15 cellular contexts compared by ENCODE assay signal in the genomic region with DNA sequence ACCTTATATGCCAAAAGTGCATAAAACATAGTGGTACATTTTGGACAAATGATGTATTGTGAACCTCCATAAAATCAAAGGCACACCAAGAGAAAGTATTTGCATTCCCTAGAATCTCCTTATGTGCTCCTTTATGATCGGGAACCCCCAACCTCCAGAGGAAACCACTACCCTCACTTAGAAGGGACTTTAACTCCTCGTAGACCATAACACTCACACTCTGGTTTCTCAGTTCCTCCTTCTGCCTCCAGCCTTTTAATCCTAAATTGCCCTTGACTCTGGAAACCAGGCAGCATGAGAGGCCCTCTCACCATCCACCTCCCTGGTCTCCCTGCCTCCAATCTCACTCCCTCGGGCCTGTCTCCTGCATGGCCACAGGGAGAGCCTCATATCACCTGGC. TPM values are rescaled to one million over a fixed set of nuclear protein-coding genes. Genes with fewer than 3 reads are reported as not detected.
"Had no signal": no experiment of that assay in that cellular context is flagged by ENCODE, and none has a peak within 500 bp of the region (broad histone marks: within the 10 kb centered on the region; RNA-seq: fewer than 3 reads in every experiment).

No MANE protein-coding gene starts in this region.

- H3K9me3 ChIP-seq: thyroid gland had no signal

- H3K4me1 ChIP-seq: parathyroid adenoma, sigmoid colon, thyroid gland had no signal

- H3K36me3 ChIP-seq: sigmoid colon, thyroid gland had no signal

- DNase-seq: activated CD4-positive, alpha-beta memory T cell treated with anti-CD3 and anti-CD28 coated beads, Interleukin-2, amount 10 ng/mL, durations not matched to agents 7 days and 5 days; activated CD4-positive, alpha-beta T cell treated with anti-CD3 and anti-CD28 coated beads for 48 hours; activated CD4-positive, CD25-positive, alpha-beta regulatory T cell; activated CD8-positive, alpha-beta memory T cell treated with anti-CD3 and anti-CD28 coated beads, Interleukin-2, amount 10 ng/mL, durations not matched to agents 7 days and 5 days; cerebellar nuclear complex; effector CD4-positive, alpha-beta T cell; hypothalamus; kidney; sigmoid colon; stimulated activated naive CD4-positive, alpha-beta T cell treated with Interleukin-2 at 50 U/mL for 16 hours; thyroid gland had no signal

- H3K27me3 ChIP-seq: thyroid gland had no signal

- H3K27ac ChIP-seq: parathyroid adenoma, sigmoid colon, thyroid gland had no signal

- H3K4me3 ChIP-seq: lung, sigmoid colon, thyroid gland had no signal

- H3K9ac ChIP-seq: parathyroid adenoma had no signal

RNA-seq across cellular contexts. Expression of gene KCNN4, which starts 9.8 kb away (rescaled TPM):
- total RNA-seq: frontal cortex had no signal

RNA-seq across cellular contexts. Expression of gene LYPD5, which starts 11.7 kb away (rescaled TPM):
- total RNA-seq: left lobe of liver had no signal
